In the genomic region with DNA sequence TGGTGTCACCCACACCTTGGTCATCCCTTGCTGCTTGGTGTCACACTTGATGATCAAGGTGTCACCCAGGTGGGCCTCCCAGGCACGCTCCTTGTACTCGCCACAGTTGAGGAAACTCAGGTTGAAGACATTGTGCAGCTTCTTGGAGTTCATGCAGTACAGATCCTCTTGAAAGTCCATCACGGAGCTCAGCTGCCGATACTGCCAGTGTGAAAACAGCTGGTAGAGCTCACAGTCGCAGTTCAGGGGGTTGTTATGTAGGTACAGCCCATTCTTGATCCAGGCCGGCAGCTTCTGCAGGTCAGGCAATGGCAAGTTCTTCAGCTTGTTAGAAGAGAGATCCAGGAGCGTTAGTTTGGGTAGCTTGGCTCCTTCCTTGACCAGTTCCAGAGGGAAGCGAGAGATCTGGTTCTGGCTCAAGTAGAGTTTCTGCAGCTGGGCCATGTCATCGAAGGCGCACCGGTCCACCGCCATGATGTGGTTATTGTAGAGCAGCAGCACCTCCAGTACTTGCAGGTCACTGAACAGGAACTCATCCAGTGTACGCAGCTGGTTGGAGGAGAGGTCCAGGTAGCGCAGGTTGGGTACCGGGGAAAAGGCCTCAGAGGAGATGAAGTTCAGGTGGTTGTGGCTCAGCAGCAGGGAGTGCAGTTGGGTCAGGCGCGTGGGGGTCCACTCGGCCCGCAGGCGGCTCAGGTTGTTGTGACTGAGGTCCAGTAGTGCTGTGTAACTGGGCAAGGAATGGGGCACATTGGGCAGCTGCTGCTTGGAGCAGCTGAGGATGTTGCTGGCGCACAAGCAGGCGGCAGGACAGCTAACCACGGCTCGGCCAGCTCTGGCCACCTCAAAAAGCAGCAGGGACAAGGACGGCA, we compare ENCODE assay signal across 9 cellular contexts. TPM values are rescaled to one million over a fixed set of nuclear protein-coding genes. Genes with fewer than 3 reads are reported as not detected.
DNase-seq lines count a peak whose midpoint lies in the region; ATAC-seq and TF ChIP-seq lines count a peak whose summit lies in the region.
"Had no signal": no experiment of that assay in that cellular context is flagged by ENCODE, and none has a peak within 500 bp of the region (broad histone marks: within the 10 kb centered on the region; RNA-seq: fewer than 3 reads in every experiment).

No MANE protein-coding gene starts in this region.

- TF ChIP-seq POLR2A in ovary (IDR thresholded peaks at IDR 0.05) = no peak

- peak overlapping the region; percentile 89 to 92 (median 90) for H3K27ac Mint-ChIP-seq in CD4-positive, CD25-positive, alpha-beta regulatory T cell
- 0 out of 2 replicates have a peak overlapping the region, but pooled peaks have one; percentile 51 for H3K27ac Mint-ChIP-seq in HFFc6

- TF ChIP-seq CTCF in HFFc6 (IDR thresholded peaks at IDR 0.05) (no peak), dorsolateral prefrontal cortex (IDR thresholded peaks at IDR 0.05 in 54 of 56, conservative IDR thresholded peaks at IDR 0.05 in 2 of 56; ENCODE audit: low read depth in 1 of 56, partially characterized antibody in 56 of 56) (no peak), foreskin keratinocyte (conservative IDR thresholded peaks at IDR 0.05) (no peak), ovary (IDR thresholded peaks at IDR 0.05) (no peak)

- DNase-seq in CD4-positive, CD25-positive, alpha-beta regulatory T cell = no peak
- no peak for DNase-seq in HFFc6
- DNase-seq in dorsolateral prefrontal cortex = no peak
- no peak for DNase-seq in neuronal stem cell (ENCODE audit: low spot score)
- DNase-seq in foreskin keratinocyte = no peak
- no peak for DNase-seq in ovary
- DNase-seq in T1000 (lab: John Stamatoyannopoulos, UW) = no peak
- DNase-seq in HCEC 1CT = no peak
- DNase-seq: NCI-H1930 had no signal

- ATAC-seq in CD4-positive, CD25-positive, alpha-beta regulatory T cell (ENCODE audit: low read depth in 2 of 2) = no peak
- no peak for ATAC-seq in foreskin keratinocyte

- H3K9ac ChIP-seq in neuronal stem cell (ENCODE audit: low read depth, low read length, poor library complexity) = no peak overlapping the region

- H2BK120ac ChIP-seq in neuronal stem cell (ENCODE audit: low read depth, low read length) = no peak overlapping the region

- peak overlapping the region; percentile 78 for H2AK5ac ChIP-seq in neuronal stem cell (ENCODE audit: low read depth, low read length)

- H3K4me3 ChIP-seq in CD4-positive, CD25-positive, alpha-beta regulatory T cell (ENCODE audit: low read depth, low read length) = peak overlapping the region; percentile 66
- peak overlapping the region in 57 of 59 donors; percentile 66 to 93 (median 77) for H3K4me3 ChIP-seq in dorsolateral prefrontal cortex
- H3K4me3 ChIP-seq in neuronal stem cell (ENCODE audit: low read length in 2 of 2) = peak overlapping the region; percentile 21 to 56
- H3K4me3 ChIP-seq in ovary = no peak overlapping the region

- no peak overlapping the region for H2BK12ac ChIP-seq in neuronal stem cell (ENCODE audit: low read length)

- no peak overlapping the region for H3K4me2 ChIP-seq in neuronal stem cell (ENCODE audit: insufficient read depth, low read length, poor library complexity, severe bottlenecking)

- H3K36me3 Mint-ChIP-seq in CD4-positive, CD25-positive, alpha-beta regulatory T cell = peaks cover 22% of the 10 kb centered on the region
- H3K36me3 Mint-ChIP-seq in HFFc6 (ENCODE audit: low read depth) = no peaks in the 10 kb centered on the region

- H3K14ac ChIP-seq in neuronal stem cell (ENCODE audit: low read length) = no peak overlapping the region

- H3K23ac ChIP-seq in neuronal stem cell (ENCODE audit: low read depth, low read length, poor library complexity) = peak overlapping the region; percentile 11

- H2BK15ac ChIP-seq in neuronal stem cell (ENCODE audit: low read length) = peak overlapping the region; percentile 39

- H3K27me3 Mint-ChIP-seq in CD4-positive, CD25-positive, alpha-beta regulatory T cell = peaks cover 18% of the 10 kb centered on the region
- peaks cover 4% of the 10 kb centered on the region for H3K27me3 Mint-ChIP-seq in HFFc6 (ENCODE audit: insufficient read depth)

- no peak for TF ChIP-seq EP300 in ovary (IDR thresholded peaks at IDR 0.05)

- H3K4me3 Mint-ChIP-seq in CD4-positive, CD25-positive, alpha-beta regulatory T cell = peak overlapping the region; percentile 86 to 95 (median 90)
- peak overlapping the region; percentile 85 for H3K4me3 Mint-ChIP-seq in HFFc6

- peaks cover 0 to 10% (median 0%) of the 10 kb centered on the region in 7 donors for H3K9me3 Mint-ChIP-seq in CD4-positive, CD25-positive, alpha-beta regulatory T cell
- H3K9me3 Mint-ChIP-seq in HFFc6 = no peaks in the 10 kb centered on the region

- no CpG with 5 or more reads among the region's 25 CpGs for WGBS in neuronal stem cell (ENCODE audit: extremely low coverage in 2 of 2, insufficient read length in 2 of 2, insufficient replicate concordance in 1 of 2), 2 donors
- WGBS in ovary, 3 donors = 90 to 91% (median 90%) methylated on average over 25 of the region's 25 CpGs

- no peak overlapping the region for H2AFZ ChIP-seq in neuronal stem cell (ENCODE audit: low read length)

- peak overlapping the region; percentile 20 for H3K27ac ChIP-seq in CD4-positive, CD25-positive, alpha-beta regulatory T cell (ENCODE audit: insufficient read depth, low read length, poor library complexity, severe bottlenecking)
- H3K27ac ChIP-seq in dorsolateral prefrontal cortex (peak overlapping the region in 24 of 59 donors; percentile 23 to 91 (median 73)), neuronal stem cell (replicated peaks; ENCODE audit: low read length) (no peak overlapping the region), foreskin keratinocyte (no peak overlapping the region), ovary (no peak overlapping the region)

- H3K27me3 ChIP-seq in CD4-positive, CD25-positive, alpha-beta regulatory T cell (ENCODE audit: control insufficient read depth, insufficient read depth, low read length) = no peaks in the 10 kb centered on the region
- no peaks in the 10 kb centered on the region for H3K27me3 ChIP-seq in dorsolateral prefrontal cortex
- peaks cover 0 to 15% (median 8%) of the 10 kb centered on the region in 3 experiments for H3K27me3 ChIP-seq in neuronal stem cell (ENCODE audit: control insufficient read depth in 3 of 3, insufficient read depth in 3 of 3, low read depth in 1 of 3, low read length in 3 of 3)
- peaks cover 41% of the 10 kb centered on the region for H3K27me3 ChIP-seq in foreskin keratinocyte
- no peaks in the 10 kb centered on the region for H3K27me3 ChIP-seq in ovary

- no peak overlapping the region for H2BK5ac ChIP-seq in neuronal stem cell (ENCODE audit: low read length)

- peak overlapping the region; percentile 45 for H3K18ac ChIP-seq in neuronal stem cell (ENCODE audit: low read length)

- peaks cover 16 to 80% (median 54%) of the 10 kb centered on the region in 4 donors for H3K4me1 Mint-ChIP-seq in CD4-positive, CD25-positive, alpha-beta regulatory T cell
- H3K4me1 Mint-ChIP-seq in HFFc6 (ENCODE audit: low read depth) = peaks cover 28% of the 10 kb centered on the region; the same call in 1 of the 2 replicates

- H3K4me1 ChIP-seq in CD4-positive, CD25-positive, alpha-beta regulatory T cell (ENCODE audit: control insufficient read depth, insufficient read depth, low read length, poor library complexity, severe bottlenecking) = peaks cover 54% of the 10 kb centered on the region
- peaks cover 7 to 9% of the 10 kb centered on the region in 2 donors for H3K4me1 ChIP-seq in neuronal stem cell (ENCODE audit: control insufficient read depth in 2 of 2, insufficient read depth in 1 of 2, low read depth in 1 of 2, low read length in 2 of 2)
- H3K4me1 ChIP-seq in foreskin keratinocyte = no peaks in the 10 kb centered on the region
- H3K4me1 ChIP-seq in ovary (ENCODE audit: insufficient read depth) = peaks cover 11% of the 10 kb centered on the region

- H3K4ac ChIP-seq in neuronal stem cell (ENCODE audit: low read length) = no peak overlapping the region

- intact Hi-C loops in dorsolateral prefrontal cortex (cut with DNase I) (loop anchor here in 1 of 2 donors (10.0 kb wide), 1 partner anchor 393 kb away; the partner anchor contains the start of gene ELAPOR1), ovary (cut with DNase I) (no loop called here)

- H3K36me3 ChIP-seq in CD4-positive, CD25-positive, alpha-beta regulatory T cell (ENCODE audit: control insufficient read depth, insufficient read depth, low read length) = peaks cover 11% of the 10 kb centered on the region
- H3K36me3 ChIP-seq in neuronal stem cell (replicated peaks in 1 of 2; ENCODE audit: control insufficient read depth in 2 of 2, insufficient read depth in 2 of 2, low read length in 2 of 2) = no peaks in the 10 kb centered on the region
- H3K36me3 ChIP-seq in ovary = no peaks in the 10 kb centered on the region

- no peak overlapping the region for H4K91ac ChIP-seq in neuronal stem cell (ENCODE audit: low read depth, low read length, poor library complexity)

- no peak overlapping the region for H4K8ac ChIP-seq in neuronal stem cell (ENCODE audit: low read depth, low read length)

- no peaks in the 10 kb centered on the region for H3K9me3 ChIP-seq in CD4-positive, CD25-positive, alpha-beta regulatory T cell (ENCODE audit: control insufficient read depth in 2 of 2, low read length in 2 of 2)
- H3K9me3 ChIP-seq in neuronal stem cell (replicated peaks in 1 of 2; ENCODE audit: control insufficient read depth in 2 of 2, insufficient read depth in 1 of 2, low read depth in 1 of 2, low read length in 2 of 2) (no peaks in the 10 kb centered on the region), ovary (no peaks in the 10 kb centered on the region)

- no peaks in the 10 kb centered on the region for H3K79me1 ChIP-seq in neuronal stem cell (ENCODE audit: low read depth, low read length)

RNA-seq across cellular contexts. Expression of gene AMIGO1, which starts 1.3 kb away (rescaled TPM):
- 6.6 TPM for total RNA-seq in CD4-positive, CD25-positive, alpha-beta regulatory T cell
- polyA plus RNA-seq in CD4-positive, CD25-positive, alpha-beta regulatory T cell = 10 to 100 TPM in 3 of 4 donors, 1 to 10 TPM in 1; 5.2 to 17.1 (median 11.8) TPM
- 1 to 10 TPM; 3.0 to 8.3 (median 4.3) TPM for total RNA-seq in HFFc6 (2021; fragmentation: NEBNext Ultra II Directional; extraction: Animal tissue kit (Norgen Biotek cat#: 25700))
- total RNA-seq in dorsolateral prefrontal cortex = 10 to 100 TPM; 18.0 to 60.3 (median 44.1) TPM
- 4.8 TPM for polyA plus RNA-seq in neuronal stem cell (2013, experiment 1 of 2)
- polyA plus RNA-seq in neuronal stem cell (2013, experiment 2 of 2) = 4.9 TPM
- total RNA-seq in foreskin keratinocyte = 0.32 and 0.82 TPM in 2 replicates
- 0.16 and 0.48 TPM in 2 replicates for polyA plus RNA-seq in foreskin keratinocyte
- 10 to 100 TPM in 5 of 7 donors, 1 to 10 TPM in 2; 7.4 to 16.1 (median 10.8) TPM for total RNA-seq in ovary
- 10 to 100 TPM in 1 of 2 donors, 1 to 10 TPM in 1; 6.3 to 18.0 TPM for polyA plus RNA-seq in ovary

RNA-seq across cellular contexts. Expression of gene CYB561D1, which starts 14.3 kb away (rescaled TPM):
- 30.7 TPM for total RNA-seq in CD4-positive, CD25-positive, alpha-beta regulatory T cell
- 10 to 100 TPM; 11.5 to 22.7 (median 18.7) TPM for polyA plus RNA-seq in CD4-positive, CD25-positive, alpha-beta regulatory T cell
- total RNA-seq in HFFc6 (2021; fragmentation: NEBNext Ultra II Directional; extraction: Animal tissue kit (Norgen Biotek cat#: 25700)) = 10 to 100 TPM in 1 of 6 experiments, 1 to 10 TPM in 5; 7.2 to 10.3 (median 8.1) TPM
- total RNA-seq in dorsolateral prefrontal cortex (10 to 100 TPM in 117 of 120 experiments, 1 to 10 TPM in 3; 9.4 to 21.7 (median 14.9) TPM), foreskin keratinocyte (5.2 and 6.5 TPM in 2 replicates), ovary (10 to 100 TPM in 2 of 7 donors, 1 to 10 TPM in 5; 3.8 to 11.7 (median 9.3) TPM)
- 2.8 TPM for polyA plus RNA-seq in neuronal stem cell (2013, experiment 1 of 2)
- polyA plus RNA-seq in neuronal stem cell (2013, experiment 2 of 2) = 2.6 TPM
- polyA plus RNA-seq in foreskin keratinocyte (2.4 and 2.6 TPM in 2 replicates), ovary (10 to 100 TPM in 1 of 2 donors, 1 to 10 TPM in 1; 4.8 to 10.3 TPM)

RNA-seq across cellular contexts. Expression of gene ATXN7L2, which starts 24.5 kb away (rescaled TPM):
- total RNA-seq in CD4-positive, CD25-positive, alpha-beta regulatory T cell = 13.2 TPM
- 1 to 10 TPM; 4.7 to 8.0 (median 5.6) TPM for polyA plus RNA-seq in CD4-positive, CD25-positive, alpha-beta regulatory T cell
- 1 to 10 TPM; 5.6 to 7.3 (median 6.4) TPM for total RNA-seq in HFFc6 (2021; fragmentation: NEBNext Ultra II Directional; extraction: Animal tissue kit (Norgen Biotek cat#: 25700))
- 10 to 100 TPM in 105 of 120 experiments, 1 to 10 TPM in 15; 6.6 to 31.7 (median 13.9) TPM for total RNA-seq in dorsolateral prefrontal cortex
- polyA plus RNA-seq in neuronal stem cell (2013, experiment 1 of 2) = 11.1 TPM
- polyA plus RNA-seq in neuronal stem cell (2013, experiment 2 of 2) = 10.8 TPM
- 3.4 and 4.6 TPM in 2 replicates for total RNA-seq in foreskin keratinocyte
- polyA plus RNA-seq in foreskin keratinocyte = 4.0 and 4.2 TPM in 2 replicates
- total RNA-seq in ovary = 1 to 10 TPM; 3.6 to 8.8 (median 6.7) TPM
- 1 to 10 TPM in 1 of 2 donors, under 1 TPM in 1; 0.98 to 6.5 TPM for polyA plus RNA-seq in ovary

RNA-seq across cellular contexts. Expression of gene GPR61, which starts 31.4 kb away (rescaled TPM):
- 0.20 TPM for total RNA-seq in CD4-positive, CD25-positive, alpha-beta regulatory T cell
- under 1 TPM in 2 of 4 donors, not detected in 2; 0.43 TPM for polyA plus RNA-seq in CD4-positive, CD25-positive, alpha-beta regulatory T cell
- total RNA-seq in HFFc6 (2021; fragmentation: NEBNext Ultra II Directional; extraction: Animal tissue kit (Norgen Biotek cat#: 25700)) = under 1 TPM in 1 of 6 experiments, not detected in 5; 0.12 TPM
- 10 to 100 TPM in 119 of 120 experiments, 1 to 10 TPM in 1; 8.5 to 48.4 (median 29.2) TPM for total RNA-seq in dorsolateral prefrontal cortex
- polyA plus RNA-seq in neuronal stem cell (2013, experiment 1 of 2) = 0.28 TPM
- polyA plus RNA-seq in neuronal stem cell (2013, experiment 2 of 2) = 0.17 TPM
- 0.18 TPM in 1 of 2 replicates, not detected in the other for total RNA-seq in foreskin keratinocyte
- polyA plus RNA-seq in foreskin keratinocyte = not detected in 2 replicates
- total RNA-seq in ovary = not detected
- under 1 TPM in 1 of 2 donors, not detected in 1; 0.25 TPM for polyA plus RNA-seq in ovary

RNA-seq across cellular contexts. Expression of gene GNAI3, which starts 40.2 kb away (rescaled TPM):
- total RNA-seq in CD4-positive, CD25-positive, alpha-beta regulatory T cell = 7.4 TPM
- polyA plus RNA-seq in CD4-positive, CD25-positive, alpha-beta regulatory T cell = 10 to 100 TPM in 2 of 4 donors, 1 to 10 TPM in 2; 9.4 to 10.3 (median 9.9) TPM
- total RNA-seq in HFFc6 (2021; fragmentation: NEBNext Ultra II Directional; extraction: Animal tissue kit (Norgen Biotek cat#: 25700)) = 10 to 100 TPM; 10.6 to 11.7 (median 11.2) TPM
- 1 to 10 TPM; 3.6 to 7.2 (median 5.2) TPM for total RNA-seq in dorsolateral prefrontal cortex
- polyA plus RNA-seq in neuronal stem cell (2013, experiment 1 of 2) = 4.9 TPM
- polyA plus RNA-seq in neuronal stem cell (2013, experiment 2 of 2) = 4.6 TPM
- total RNA-seq in foreskin keratinocyte = 12.0 and 12.1 TPM in 2 replicates
- 5.4 and 6.1 TPM in 2 replicates for polyA plus RNA-seq in foreskin keratinocyte
- total RNA-seq in ovary = 1 to 10 TPM; 3.3 to 6.2 (median 4.8) TPM
- 1 to 10 TPM; 3.0 to 4.9 TPM for polyA plus RNA-seq in ovary
